ENCODE assay signal across 8 cellular contexts in genomic region chr6:144346719-144347446, GRCh38.
A peak's percentile ranks its signal among the peaks of the same experiment; 100 is the strongest.
DNase-seq lines count a peak whose midpoint lies in the region; ATAC-seq, FAIRE-seq and TF ChIP-seq lines count a peak whose summit lies in the region.

No MANE protein-coding gene starts in this region.

- TF ChIP-seq RAD21 in K562 (CRISPR knock-in tag; conservative IDR thresholded peaks at IDR 0.05 in 1 of 2, IDR thresholded peaks at IDR 0.05 in 1 of 2), result no peak

- H3K27me3 Mint-ChIP-seq in CD8-positive, alpha-beta memory T cell, result peaks cover 0 to 1% of the 10 kb centered on the region in 2 donors
- H3K27me3 Mint-ChIP-seq in natural killer cell treated with Interleukin-12 subunit alpha and Interleukin-12 subunit beta and Interleukin-15 and Interleukin-18, amount 100 ng/mL, for 72 hours, result no peaks in the 10 kb centered on the region

- H3K27ac Mint-ChIP-seq in CD8-positive, alpha-beta memory T cell, result peak overlapping the region; percentile 71 to 98 (median 92)
- H3K27ac Mint-ChIP-seq in natural killer cell treated with Interleukin-12 subunit alpha and Interleukin-12 subunit beta and Interleukin-15 and Interleukin-18, amount 100 ng/mL, for 72 hours, result peak overlapping the region; percentile 96 to 98

- H4K20me1 ChIP-seq in K562 (replicated peaks; ENCODE audit: control insufficient read depth, insufficient read depth, low read length), result no peaks in the 10 kb centered on the region

- in situ Hi-C loops in K562 (cut with MboI), result no loop called here

- no peaks in the 10 kb centered on the region for H3K27me3 ChIP-seq in CD8-positive, alpha-beta memory T cell (ENCODE audit: insufficient read depth, low read length, poor library complexity, severe bottlenecking)
- no peaks in the 10 kb centered on the region for H3K27me3 ChIP-seq in K562 (ENCODE audit: control insufficient read depth in 2 of 2, insufficient read depth in 2 of 2, low read length in 2 of 2)

- H3K4me1 Mint-ChIP-seq in CD8-positive, alpha-beta memory T cell, result peaks cover 80 to 95% (median 92%) of the 10 kb centered on the region in 3 donors
- H3K4me1 Mint-ChIP-seq in natural killer cell treated with Interleukin-12 subunit alpha and Interleukin-12 subunit beta and Interleukin-15 and Interleukin-18, amount 100 ng/mL, for 72 hours (ENCODE audit: low read depth in 2 of 2), result peaks cover 74 to 87% of the 10 kb centered on the region in 2 donors

- H3K79me2 ChIP-seq in K562 (ENCODE audit: control insufficient read depth, insufficient read depth, low read length), result no peaks in the 10 kb centered on the region

- ATAC-seq in K562 (no peak), GM21786 (IDR thresholded peaks at IDR 0.05; ENCODE audit: unreplicated experiment) (no peak), HG03469 (IDR thresholded peaks at IDR 0.05; ENCODE audit: unreplicated experiment) (no peak)
- peak in 1 of 2 donors; percentile 29 for ATAC-seq in natural killer cell treated with Interleukin-12 subunit alpha and Interleukin-12 subunit beta and Interleukin-15 and Interleukin-18, amount 100 ng/mL, for 72 hours

- no peak for DNase-seq in CD8-positive, alpha-beta memory T cell
- no peak for DNase-seq in K562 (ENCODE audit: extremely low read depth in 1 of 4, low spot score in 3 of 4)
- no peak for DNase-seq in natural killer cell treated with Interleukin-12 subunit alpha and Interleukin-12 subunit beta and Interleukin-15 and Interleukin-18, amount 100 ng/mL, for 72 hours (ENCODE audit: low spot score)
- DNase-seq in NCI-H1417 treated with DMSO at 0.1 percent for 48 hours (lab: John Stamatoyannopoulos, UW), result no peak
- DNase-seq in NCI-H748 treated with DMSO at 0.1 percent for 48 hours (lab: John Stamatoyannopoulos, UW), result no peak

- no peaks in the 10 kb centered on the region for H3K9me3 Mint-ChIP-seq in CD8-positive, alpha-beta memory T cell
- peaks cover 2% of the 10 kb centered on the region for H3K9me3 Mint-ChIP-seq in natural killer cell treated with Interleukin-12 subunit alpha and Interleukin-12 subunit beta and Interleukin-15 and Interleukin-18, amount 100 ng/mL, for 72 hours

- no peak overlapping the region for H3K4me2 ChIP-seq in K562 (ENCODE audit: insufficient read depth, low read length)

- TF ChIP-seq EP300 in K562 (IDR thresholded peaks at IDR 0.05; ENCODE audit: low read length), result no peak

- H3K9ac ChIP-seq in K562 (ENCODE audit: insufficient read depth in 1 of 2, low read depth in 2 of 2, low read length in 2 of 2), result no peak overlapping the region

- TF ChIP-seq POLR2A in K562 (conservative IDR thresholded peaks at IDR 0.05), result no peak

- no TSS peak for BruUV-seq in K562 (replicated peaks; lab: Mats Ljungman, UMichigan)

- H3K4me1 ChIP-seq in CD8-positive, alpha-beta memory T cell (ENCODE audit: insufficient read depth, low read length), result peaks cover 76% of the 10 kb centered on the region
- no peaks in the 10 kb centered on the region; a peak in 2 of 5 replicates for H3K4me1 ChIP-seq in K562 (replicated peaks in 1 of 2; ENCODE audit: control insufficient read depth in 2 of 2, insufficient read depth in 2 of 2, low read length in 2 of 2)

- no peak for FAIRE-seq in K562 (lab: Jason Lieb, UNC)

- H3K36me3 ChIP-seq in CD8-positive, alpha-beta memory T cell (ENCODE audit: insufficient read depth, low read length), result no peaks in the 10 kb centered on the region
- H3K36me3 ChIP-seq in KOPT-K1 (ENCODE audit: insufficient read depth, low read length), result no peaks in the 10 kb centered on the region
- H3K36me3 ChIP-seq in K562 (ENCODE audit: control insufficient read depth, insufficient read depth, low read length), result no peaks in the 10 kb centered on the region

- H3K4me3 Mint-ChIP-seq in CD8-positive, alpha-beta memory T cell, result peak overlapping the region; percentile 57 to 96 (median 91)
- peak overlapping the region; percentile 87 for H3K4me3 Mint-ChIP-seq in natural killer cell treated with Interleukin-12 subunit alpha and Interleukin-12 subunit beta and Interleukin-15 and Interleukin-18, amount 100 ng/mL, for 72 hours

- no peak overlapping the region for H2AFZ ChIP-seq in K562 (ENCODE audit: low read depth, low read length)

- H3K4me3 ChIP-seq in CD8-positive, alpha-beta memory T cell (ENCODE audit: low read length), result peak overlapping the region; percentile 15
- no peak overlapping the region for H3K4me3 ChIP-seq in K562

- peaks cover 3 to 18% (median 13%) of the 10 kb centered on the region in 3 donors for H3K36me3 Mint-ChIP-seq in CD8-positive, alpha-beta memory T cell
- peaks cover 12% of the 10 kb centered on the region for H3K36me3 Mint-ChIP-seq in natural killer cell treated with Interleukin-12 subunit alpha and Interleukin-12 subunit beta and Interleukin-15 and Interleukin-18, amount 100 ng/mL, for 72 hours

- POLR2A ChIA-PET in CD8-positive, alpha-beta memory T cell (lab: Charles Lee), result interaction anchor here (0.6 kb wide), 2 partner anchors 14 to 20 kb away, joined by 3 read pairs; no protein-coding TSS in a partner anchor
- POLR2A ChIA-PET in K562 (lab: Yijun Ruan, JAX), result no interaction called here

- H3K9me1 ChIP-seq in K562 (ENCODE audit: control insufficient read depth, insufficient read depth, low read length), result no peaks in the 10 kb centered on the region

- CTCF ChIA-PET in CD8-positive, alpha-beta memory T cell (lab: Charles Lee), result interaction anchor here (1.1 to 1.4 kb wide), 2 partner anchors 8 to 135 kb away, joined by 4 read pairs; no protein-coding TSS in a partner anchor
- CTCF ChIA-PET in K562 (lab: Yijun Ruan, JAX; ENCODE audit: low intra/inter-chr PET ratio), result no interaction called here

- no peak for TF ChIP-seq CTCF in K562 (IDR thresholded peaks at IDR 0.05 in 2 of 3, conservative IDR thresholded peaks at IDR 0.05 in 1 of 3; ENCODE audit: insufficient read depth in 2 of 3, low read depth in 1 of 3, low read length in 3 of 3)

- H3K9me3 ChIP-seq in CD8-positive, alpha-beta memory T cell (ENCODE audit: low read length), result no peaks in the 10 kb centered on the region
- H3K9me3 ChIP-seq in KOPT-K1 (ENCODE audit: insufficient read depth, low read length, poor library complexity, severe bottlenecking) (no peaks in the 10 kb centered on the region), K562 (replicated peaks; ENCODE audit: control insufficient read depth, insufficient read depth, low read depth, low read length) (no peaks in the 10 kb centered on the region)

- H3K27ac ChIP-seq in CD8-positive, alpha-beta memory T cell (ENCODE audit: low read depth, low read length), result no peak overlapping the region
- H3K27ac ChIP-seq in KOPT-K1 (ENCODE audit: low read depth, low read length, poor library complexity, severe bottlenecking) (peak overlapping the region; percentile 57), K562 (ENCODE audit: extremely low read depth, low read depth, low read length) (no peak overlapping the region)

- 43% methylated on average over 11 of the region's 11 CpGs for WGBS in K562 (ENCODE audit: insufficient coverage, low coverage, missing lambda C conversion rate)

- intact Hi-C loops in K562 (cut with micrococcal nuclease), result no loop called here

TF ChIP-seq in K562, 482 proteins besides CTCF, POLR2A, EP300 and RAD21:
- TF ChIP-seq FOSL1 (tag; conservative IDR thresholded peaks at IDR 0.05), result 0 out of 2 replicates have a peak, but pooled peaks have one; percentile 26
- no peak for TF ChIP-seq BCLAF1 (IDR thresholded peaks at IDR 0.05; ENCODE audit: borderline replicate concordance in 1 of 2, control insufficient read depth in 1 of 2, low read depth in 2 of 2, low read length in 1 of 2)
- TF ChIP-seq ZNF316 (IDR thresholded peaks at IDR 0.05), result 0 out of 2 replicates have a peak, but pooled peaks have one; percentile 31
- TF ChIP-seq C11orf30 (IDR thresholded peaks at IDR 0.05; ENCODE audit: low read depth), result peak; percentile 17; the same call in 1 of the 2 replicates
- no peak for TF ChIP-seq ZNF511 (CRISPR knock-in tag; IDR thresholded peaks at IDR 0.05)
- TF ChIP-seq DACH1 (IDR thresholded peaks at IDR 0.05; ENCODE audit: partially characterized antibody), result peak; percentile 88
